8 cellular contexts compared by ENCODE assay signal in genomic region chr5:159263569-159263905, GRCh38. TPM values are rescaled to one million over a fixed set of nuclear protein-coding genes. Genes with fewer than 3 reads are reported as not detected.
DNase-seq lines count a peak whose midpoint lies in the region; ATAC-seq and TF ChIP-seq lines count a peak whose summit lies in the region.

No MANE protein-coding gene starts in this region.

- peak; percentile 22 for ATAC-seq in GM18909 (IDR thresholded peaks at IDR 0.05; ENCODE audit: poor library complexity, unreplicated experiment)
- ATAC-seq in HG02852 (IDR thresholded peaks at IDR 0.05; ENCODE audit: unreplicated experiment): peak; percentile 22
- ATAC-seq in heart left ventricle: peak in 2 of 4 donors; percentile 4 to 36
- no peak for ATAC-seq in GM18870 (IDR thresholded peaks at IDR 0.05; ENCODE audit: unreplicated experiment)

- no peaks in the 10 kb centered on the region for H3K27me3 ChIP-seq in WERI-Rb-1 (ENCODE audit: insufficient read depth, low read depth, severe bottlenecking)
- H3K27me3 ChIP-seq in heart left ventricle: no peaks in the 10 kb centered on the region
- no peaks in the 10 kb centered on the region for H3K27me3 ChIP-seq in skeletal muscle tissue (ENCODE audit: control insufficient read depth in 3 of 3, insufficient read depth in 3 of 3, low read length in 3 of 3)

- no peaks in the 10 kb centered on the region for H3K36me3 ChIP-seq in WERI-Rb-1
- peaks cover 0 to 5% (median 0%) of the 10 kb centered on the region in 9 donors for H3K36me3 ChIP-seq in heart left ventricle
- peaks cover 0 to 4% (median 0%) of the 10 kb centered on the region in 3 donors for H3K36me3 ChIP-seq in skeletal muscle tissue (ENCODE audit: control insufficient read depth in 3 of 3, insufficient read depth in 3 of 3, low read length in 3 of 3)

- DNase-seq in WERI-Rb-1 (peak; percentile 12), heart left ventricle (no peak), MV-4-11 (lab: John Stamatoyannopoulos, UW) (no peak), epidermal melanocyte (ENCODE audit: insufficient read length, low spot score) (no peak)

- intact Hi-C loops in heart left ventricle (cut with DNase I): loop anchor here (2.0 to 10.0 kb wide), 7 partner anchors 49 to 106 kb away; partner anchors contain the start of gene RNF145 (in 3 of the 10)

- TF ChIP-seq POLR2A in heart left ventricle (IDR thresholded peaks at IDR 0.05): no peak

- H3K27ac ChIP-seq in WERI-Rb-1 (peak overlapping the region; percentile 89), heart left ventricle (peak overlapping the region; percentile 79 to 97 (median 90)), skeletal muscle tissue (ENCODE audit: low read depth, low read length) (peak overlapping the region; percentile 87)

- WGBS in heart left ventricle, 4 donors: 3 to 5% (median 4%) methylated on average over 10 of the region's 10 CpGs

- TF ChIP-seq CTCF in WERI-Rb-1 (IDR thresholded peaks at IDR 0.05; ENCODE audit: low read depth, low read length): no peak
- TF ChIP-seq CTCF in heart left ventricle (IDR thresholded peaks at IDR 0.05): no peak

- peak overlapping the region; percentile 86 for H3K4me3 ChIP-seq in WERI-Rb-1 (ENCODE audit: low read depth, low read length)
- peak overlapping the region; percentile 59 to 98 (median 90) for H3K4me3 ChIP-seq in heart left ventricle
- H3K4me3 ChIP-seq in skeletal muscle tissue (ENCODE audit: low read length in 3 of 3): peak overlapping the region; percentile 97 to 100 (median 98)

- H3K4me1 ChIP-seq in heart left ventricle (peaks cover 0 to 24% (median 14%) of the 10 kb centered on the region in 12 donors), skeletal muscle tissue (ENCODE audit: control insufficient read depth in 3 of 3, insufficient read depth in 3 of 3, low read length in 3 of 3) (peaks cover 10 to 21% (median 20%) of the 10 kb centered on the region in 3 donors)

- H3K9ac ChIP-seq in skeletal muscle tissue (ENCODE audit: low read depth in 1 of 3, low read length in 3 of 3): peak overlapping the region; percentile 93 to 98 (median 94)

- H3K9me3 ChIP-seq in WERI-Rb-1 (ENCODE audit: severe bottlenecking): no peaks in the 10 kb centered on the region
- H3K9me3 ChIP-seq in heart left ventricle: no peaks in the 10 kb centered on the region
- no peaks in the 10 kb centered on the region for H3K9me3 ChIP-seq in skeletal muscle tissue (ENCODE audit: control insufficient read depth in 3 of 3, low read length in 3 of 3)

RNA-seq across cellular contexts. Expression of gene UBLCP1, which starts 0.4 kb away (rescaled TPM):
- total RNA-seq in heart left ventricle: 10 to 100 TPM; 11.9 to 20.4 (median 14.4) TPM
- polyA plus RNA-seq in heart left ventricle: 10 to 100 TPM; 13.7 to 16.7 TPM
- 4.7 TPM for total RNA-seq in skeletal muscle tissue

RNA-seq across cellular contexts. Expression of gene RNF145, which starts 54.2 kb away (rescaled TPM):
- total RNA-seq in heart left ventricle: 10 to 100 TPM; 15.5 to 47.0 (median 25.2) TPM
- 10 to 100 TPM in 1 of 2 donors, 1 to 10 TPM in 1; 6.2 to 69.0 TPM for polyA plus RNA-seq in heart left ventricle
- total RNA-seq in skeletal muscle tissue: 44.9 TPM
